In genomic region chr19:44943801-44944249, GRCh38 we compare ENCODE assay signal across 9 cellular contexts. TPM values are rescaled to one million over a fixed set of nuclear protein-coding genes. Genes with fewer than 3 reads are reported as not detected.
DNase-seq lines count a peak whose midpoint lies in the region; ATAC-seq and TF ChIP-seq lines count a peak whose summit lies in the region.
"Had no signal": no experiment of that assay in that cellular context is flagged by ENCODE, and none has a peak within 500 bp of the region (broad histone marks: within the 10 kb centered on the region; RNA-seq: fewer than 3 reads in every experiment).

No MANE protein-coding gene starts in this region.

- no peaks in the 10 kb centered on the region for H3K27me3 Mint-ChIP-seq in activated CD8-positive, alpha-beta T cell treated with anti-CD3 and anti-CD28 coated beads, Interleukin-2, amount 10 ng/mL, durations not matched to agents 7 days and 5 days (ENCODE audit: low read depth)
- no peaks in the 10 kb centered on the region for H3K27me3 Mint-ChIP-seq in activated CD8-positive, alpha-beta T cell treated with anti-CD3 and anti-CD28 coated beads for 36 hours

- CTCF ChIA-PET in activated CD8-positive, alpha-beta T cell treated with anti-CD3 and anti-CD28 coated beads, Interleukin-2, amount 10 ng/mL, durations not matched to agents 7 days and 5 days (lab: Charles Lee) = interaction anchor here (0.9 kb wide), 1 partner anchor 8 kb away, joined by 3 read pairs; no protein-coding TSS in a partner anchor
- CTCF ChIA-PET in activated CD8-positive, alpha-beta T cell treated with anti-CD3 and anti-CD28 coated beads for 36 hours (lab: Charles Lee) = interaction anchor here (0.6 kb wide), 1 partner anchor 223 kb away, joined by 3 read pairs; no protein-coding TSS in a partner anchor

- H3K9me3 Mint-ChIP-seq in activated CD8-positive, alpha-beta T cell treated with anti-CD3 and anti-CD28 coated beads, Interleukin-2, amount 10 ng/mL, durations not matched to agents 7 days and 5 days (ENCODE audit: insufficient read depth) = no peaks in the 10 kb centered on the region
- H3K9me3 Mint-ChIP-seq in activated CD8-positive, alpha-beta T cell treated with anti-CD3 and anti-CD28 coated beads for 36 hours = no peaks in the 10 kb centered on the region

- H3K27me3 ChIP-seq in left ventricle myocardium inferior (ENCODE audit: low read depth) (no peaks in the 10 kb centered on the region), upper lobe of right lung (no peaks in the 10 kb centered on the region)

- intact Hi-C loops in activated CD8-positive, alpha-beta T cell treated with anti-CD3 and anti-CD28 coated beads for 36 hours (cut with micrococcal nuclease) = no loop called here
- intact Hi-C loops in left ventricle myocardium inferior (cut with micrococcal nuclease) (no loop called here), upper lobe of right lung (cut with DNase I) (no loop called here)

- H3K4me3 ChIP-seq in left ventricle myocardium inferior (no peak overlapping the region), upper lobe of right lung (no peak overlapping the region)
- H3K4me3 ChIP-seq: A549 had no signal

- TF ChIP-seq CTCF in activated CD8-positive, alpha-beta T cell treated with anti-CD3 and anti-CD28 coated beads for 36 hours (IDR thresholded peaks at IDR 0.05) = no peak
- TF ChIP-seq CTCF in left ventricle myocardium inferior (IDR thresholded peaks at IDR 0.05; ENCODE audit: borderline replicate concordance) = no peak
- TF ChIP-seq CTCF in upper lobe of right lung (IDR thresholded peaks at IDR 0.05) = no peak

- ATAC-seq in activated CD8-positive, alpha-beta T cell treated with anti-CD3 and anti-CD28 coated beads, Interleukin-2, amount 10 ng/mL, durations not matched to agents 7 days and 5 days = peak; percentile 27
- ATAC-seq in activated CD8-positive, alpha-beta T cell treated with anti-CD3 and anti-CD28 coated beads for 36 hours = no peak
- ATAC-seq in upper lobe of right lung (peak; percentile 93), GM21423 (IDR thresholded peaks at IDR 0.05; ENCODE audit: unreplicated experiment) (no peak)

- no peaks in the 10 kb centered on the region for H3K36me3 ChIP-seq in left ventricle myocardium inferior
- H3K36me3 ChIP-seq in upper lobe of right lung = no peaks in the 10 kb centered on the region

- H3K4me3 Mint-ChIP-seq in activated CD8-positive, alpha-beta T cell treated with anti-CD3 and anti-CD28 coated beads, Interleukin-2, amount 10 ng/mL, durations not matched to agents 7 days and 5 days = no peak overlapping the region
- no peak overlapping the region for H3K4me3 Mint-ChIP-seq in activated CD8-positive, alpha-beta T cell treated with anti-CD3 and anti-CD28 coated beads for 36 hours

- H3K27ac ChIP-seq in left ventricle myocardium inferior (replicated peaks) (no peak overlapping the region), upper lobe of right lung (peak overlapping the region; percentile 17)
- H3K27ac ChIP-seq: A549 had no signal

- H3K4me1 ChIP-seq in left ventricle myocardium inferior (no peaks in the 10 kb centered on the region), upper lobe of right lung (no peaks in the 10 kb centered on the region)
- H3K4me1 ChIP-seq: A549 had no signal

- H3K9me3 ChIP-seq in left ventricle myocardium inferior (replicated peaks) = no peaks in the 10 kb centered on the region
- no peaks in the 10 kb centered on the region for H3K9me3 ChIP-seq in upper lobe of right lung
- H3K9me3 ChIP-seq: A549 had no signal

- H3K36me3 Mint-ChIP-seq in activated CD8-positive, alpha-beta T cell treated with anti-CD3 and anti-CD28 coated beads, Interleukin-2, amount 10 ng/mL, durations not matched to agents 7 days and 5 days (ENCODE audit: low read depth) = no peaks in the 10 kb centered on the region
- no peaks in the 10 kb centered on the region for H3K36me3 Mint-ChIP-seq in activated CD8-positive, alpha-beta T cell treated with anti-CD3 and anti-CD28 coated beads for 36 hours (ENCODE audit: low read depth)

- peaks cover 2% of the 10 kb centered on the region for H3K4me1 Mint-ChIP-seq in activated CD8-positive, alpha-beta T cell treated with anti-CD3 and anti-CD28 coated beads, Interleukin-2, amount 10 ng/mL, durations not matched to agents 7 days and 5 days (ENCODE audit: low read depth)
- no peaks in the 10 kb centered on the region for H3K4me1 Mint-ChIP-seq in activated CD8-positive, alpha-beta T cell treated with anti-CD3 and anti-CD28 coated beads for 36 hours (ENCODE audit: low read depth)

- POLR2A ChIA-PET in activated CD8-positive, alpha-beta T cell treated with anti-CD3 and anti-CD28 coated beads, Interleukin-2, amount 10 ng/mL, durations not matched to agents 7 days and 5 days (lab: Charles Lee) = no interaction called here
- POLR2A ChIA-PET in activated CD8-positive, alpha-beta T cell treated with anti-CD3 and anti-CD28 coated beads for 36 hours (lab: Charles Lee) = no interaction called here

- DNase-seq in activated CD8-positive, alpha-beta T cell treated with anti-CD3 and anti-CD28 coated beads, Interleukin-2, amount 10 ng/mL, durations not matched to agents 7 days and 5 days = no peak
- no peak for DNase-seq in activated CD8-positive, alpha-beta T cell treated with anti-CD3 and anti-CD28 coated beads for 36 hours
- DNase-seq in NOMO-1 treated with dmso at 0.1 percent for 144 hours (lab: John Stamatoyannopoulos, UW; ENCODE audit: unreplicated experiment) (peak; percentile 59), left ventricle myocardium inferior (peak; percentile 37), upper lobe of right lung (peak; percentile 91), mesenteric fat pad (ENCODE audit: low spot score) (no peak), NCI-H69 (lab: John Stamatoyannopoulos, UW) (no peak)

- no peak overlapping the region for H3K27ac Mint-ChIP-seq in activated CD8-positive, alpha-beta T cell treated with anti-CD3 and anti-CD28 coated beads, Interleukin-2, amount 10 ng/mL, durations not matched to agents 7 days and 5 days
- no peak overlapping the region for H3K27ac Mint-ChIP-seq in activated CD8-positive, alpha-beta T cell treated with anti-CD3 and anti-CD28 coated beads for 36 hours

RNA-seq across cellular contexts. Expression of gene APOC4, which starts 1.8 kb away (rescaled TPM):
- not detected for total RNA-seq in activated CD8-positive, alpha-beta T cell treated with anti-CD3 and anti-CD28 coated beads, Interleukin-2, amount 10 ng/mL, durations not matched to agents 7 days and 5 days
- total RNA-seq in activated CD8-positive, alpha-beta T cell treated with anti-CD3 and anti-CD28 coated beads for 36 hours = not detected
- total RNA-seq in left ventricle myocardium inferior (not detected), upper lobe of right lung (not detected), mesenteric fat pad (not detected)

RNA-seq across cellular contexts. Expression of gene APOC2, which starts 2.0 kb away (rescaled TPM):
- not detected for total RNA-seq in activated CD8-positive, alpha-beta T cell treated with anti-CD3 and anti-CD28 coated beads, Interleukin-2, amount 10 ng/mL, durations not matched to agents 7 days and 5 days
- not detected for total RNA-seq in activated CD8-positive, alpha-beta T cell treated with anti-CD3 and anti-CD28 coated beads for 36 hours
- total RNA-seq in left ventricle myocardium inferior (not detected), upper lobe of right lung (33.9 TPM), mesenteric fat pad (1.8 TPM)

RNA-seq across cellular contexts. Expression of gene CLPTM1, which starts 11.4 kb away (rescaled TPM):
- 10 to 100 TPM; 65.5 to 67.8 TPM for total RNA-seq in activated CD8-positive, alpha-beta T cell treated with anti-CD3 and anti-CD28 coated beads, Interleukin-2, amount 10 ng/mL, durations not matched to agents 7 days and 5 days
- 10 to 100 TPM; 38.6 to 39.8 TPM for total RNA-seq in activated CD8-positive, alpha-beta T cell treated with anti-CD3 and anti-CD28 coated beads for 36 hours
- total RNA-seq in left ventricle myocardium inferior (89.3 TPM), upper lobe of right lung (103 TPM), mesenteric fat pad (109 TPM)

RNA-seq across cellular contexts. Expression of gene APOC1, which starts 29.4 kb away (rescaled TPM):
- not detected for total RNA-seq in activated CD8-positive, alpha-beta T cell treated with anti-CD3 and anti-CD28 coated beads, Interleukin-2, amount 10 ng/mL, durations not matched to agents 7 days and 5 days
- total RNA-seq in activated CD8-positive, alpha-beta T cell treated with anti-CD3 and anti-CD28 coated beads for 36 hours = 1 to 10 TPM; 2.5 to 3.6 TPM
- 0.85 TPM for total RNA-seq in left ventricle myocardium inferior
- total RNA-seq in upper lobe of right lung = 558 TPM
- 32.3 TPM for total RNA-seq in mesenteric fat pad

RNA-seq across cellular contexts. Expression of gene APOE, which starts 38.2 kb away (rescaled TPM):
- under 1 TPM; 0.68 to 0.89 TPM for total RNA-seq in activated CD8-positive, alpha-beta T cell treated with anti-CD3 and anti-CD28 coated beads, Interleukin-2, amount 10 ng/mL, durations not matched to agents 7 days and 5 days
- total RNA-seq in activated CD8-positive, alpha-beta T cell treated with anti-CD3 and anti-CD28 coated beads for 36 hours = 1 to 10 TPM in 1 of 2 experiments, under 1 TPM in 1; 0.87 to 1.2 TPM
- total RNA-seq in left ventricle myocardium inferior (24.1 TPM), upper lobe of right lung (565 TPM), mesenteric fat pad (162 TPM)

Comparison
In these comparisons a context has a peak if more than half of its experiments do, and no peak if none do; other contexts are left out.
1. ATAC-seq: peak in activated CD8-positive, alpha-beta T cell treated with anti-CD3 and anti-CD28 coated beads, Interleukin-2, amount 10 ng/mL, durations not matched to agents 7 days and 5 days (single experiment) and upper lobe of right lung (single experiment); none in activated CD8-positive, alpha-beta T cell treated with anti-CD3 and anti-CD28 coated beads for 36 hours (single experiment) and GM21423 (single experiment).
2. DNase-seq: peak in NOMO-1 treated with dmso at 0.1 percent for 144 hours (single experiment), left ventricle myocardium inferior (single experiment) and upper lobe of right lung (single experiment); none in activated CD8-positive, alpha-beta T cell treated with anti-CD3 and anti-CD28 coated beads, Interleukin-2, amount 10 ng/mL, durations not matched to agents 7 days and 5 days (single experiment), activated CD8-positive, alpha-beta T cell treated with anti-CD3 and anti-CD28 coated beads for 36 hours (single experiment), mesenteric fat pad (single experiment) and NCI-H69 (single experiment).
3. RNA of gene APOC2, which starts 2.0 kb away (total RNA-seq): 33.9 TPM in upper lobe of right lung (single experiment); 1.8 TPM in mesenteric fat pad (single experiment), not detected in activated CD8-positive, alpha-beta T cell treated with anti-CD3 and anti-CD28 coated beads, Interleukin-2, amount 10 ng/mL, durations not matched to agents 7 days and 5 days, not detected in activated CD8-positive, alpha-beta T cell treated with anti-CD3 and anti-CD28 coated beads for 36 hours and not detected in left ventricle myocardium inferior (single experiment); every median in the first group is over 10 times any median in the second.